17 cellular contexts compared by ENCODE assay signal in the genomic region with DNA sequence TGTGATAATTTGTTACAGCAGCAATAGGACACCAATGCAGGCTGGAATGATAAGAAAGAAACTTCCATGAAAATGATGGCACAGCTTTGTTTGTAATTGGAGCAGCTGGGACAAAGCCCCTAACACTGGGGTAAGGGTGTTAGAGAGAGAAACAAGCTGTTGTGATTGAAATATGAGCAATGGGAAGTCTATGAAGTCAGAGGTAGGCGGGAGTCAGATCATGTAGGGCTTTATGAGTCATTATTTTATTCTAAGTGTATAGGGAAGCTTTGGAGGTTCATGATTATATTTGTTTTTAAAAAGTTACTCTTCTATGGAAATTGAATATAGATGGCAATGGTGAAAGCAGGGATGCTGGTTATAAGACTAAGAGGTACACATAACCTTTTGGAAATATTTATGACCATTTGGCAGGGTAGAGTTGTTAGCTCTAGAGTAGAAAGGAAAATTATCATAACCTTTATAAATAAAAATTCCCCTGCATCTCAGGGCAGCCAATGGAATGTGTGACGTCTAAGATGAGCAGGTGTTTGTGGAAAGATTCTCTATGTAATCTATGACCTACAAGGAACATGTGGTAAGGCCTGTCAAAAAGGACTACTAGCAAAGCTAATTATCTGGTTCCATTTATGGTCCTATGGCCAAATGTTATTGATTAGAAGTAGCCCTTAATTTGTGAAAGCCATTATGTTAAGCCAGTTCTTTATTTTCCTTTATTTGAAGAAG.
"Had no signal": no experiment of that assay in that cellular context is flagged by ENCODE, and none has a peak within 500 bp of the region (broad histone marks: within the 10 kb centered on the region; RNA-seq: fewer than 3 reads in every experiment).

No MANE protein-coding gene starts in this region.

- H3K4me1 ChIP-seq: esophagus squamous epithelium, lower lobe of right lung, right lobe of liver, suprapubic skin had no signal

- H3K4me3 ChIP-seq: cardiac muscle cell, esophagus squamous epithelium, lower lobe of right lung, ovary, right lobe of liver, suprapubic skin had no signal

- H3K36me3 ChIP-seq: cardiac muscle cell, esophagus squamous epithelium, lower lobe of right lung, ovary, right lobe of liver, suprapubic skin had no signal

- H3K9me3 ChIP-seq: esophagus squamous epithelium, lower lobe of right lung, ovary, right lobe of liver, suprapubic skin had no signal

- H3K27me3 ChIP-seq: cardiac muscle cell, esophagus squamous epithelium, ovary, right lobe of liver, suprapubic skin had no signal

- ATAC-seq: lower lobe of right lung; naive thymus-derived CD4-positive, alpha-beta T cell; right lobe of liver; stimulated activated naive CD8-positive, alpha-beta T cell treated with anti-CD3 and anti-CD28 coated beads, Interleukin-15, Interleukin-2, amounts not matched to agents 100 U/mL and 50 U/mL, for 24 hours had no signal

- DNase-seq: activated CD4-positive, CD25-positive, alpha-beta regulatory T cell treated with anti-CD3 and anti-CD28 coated beads, Interleukin-2, amount 50 U/mL, for 72 hours; activated naive CD4-positive, alpha-beta T cell; activated naive CD8-positive, alpha-beta T cell treated with anti-CD3 and anti-CD28 coated beads, Interleukin-2, amount 10 ng/mL, durations not matched to agents 7 days and 5 days; esophagus squamous epithelium; foreskin melanocyte; head of caudate nucleus; immature natural killer cell; lower lobe of right lung; midbrain; naive thymus-derived CD4-positive, alpha-beta T cell; ovary; right lobe of liver; stimulated activated naive CD8-positive, alpha-beta T cell treated with anti-CD3 and anti-CD28 coated beads, Interleukin-15, Interleukin-2, amounts not matched to agents 100 U/mL and 50 U/mL, for 24 hours; T-helper 1 cell; trophoblast cell had no signal
